ENCODE assay signal across 11 cellular contexts in the genomic region with DNA sequence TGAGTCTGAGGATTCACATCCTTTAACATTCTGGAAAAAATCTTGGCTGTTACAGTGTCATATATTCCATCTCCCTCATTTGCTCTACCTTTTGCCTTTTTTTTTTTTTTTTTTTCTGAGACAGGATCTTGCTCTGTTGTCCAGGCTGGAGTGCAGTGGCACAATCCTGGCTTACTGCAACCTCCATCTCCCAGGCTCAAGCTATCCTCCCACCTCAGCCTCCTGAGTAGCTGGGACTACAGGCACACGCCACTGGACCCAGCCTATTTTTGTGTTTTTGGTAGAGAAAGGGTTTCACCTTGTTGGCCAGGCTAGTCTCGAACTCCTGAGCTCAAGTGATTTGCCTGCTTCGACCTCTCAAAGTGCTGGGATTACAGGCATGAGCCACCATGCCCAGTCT. TPM values are rescaled to one million over a fixed set of nuclear protein-coding genes. Genes with fewer than 3 reads are reported as not detected.
DNase-seq lines count a peak whose midpoint lies in the region; ATAC-seq and TF ChIP-seq lines count a peak whose summit lies in the region.
"Not testable (repeated sequence)": the region's sequence is repeated elsewhere in the genome, so short reads cannot be mapped to it uniquely, and the experiment has no call there.
"Had no signal": no experiment of that assay in that cellular context is flagged by ENCODE, and none has a peak within 500 bp of the region (broad histone marks: within the 10 kb centered on the region; RNA-seq: fewer than 3 reads in every experiment).

No MANE protein-coding gene starts in this region.

- H3K4me3 ChIP-seq in CD8-positive, alpha-beta memory T cell (ENCODE audit: low read length), result not testable (repeated sequence)

- not testable (repeated sequence) for H3K9me3 ChIP-seq in CD8-positive, alpha-beta memory T cell (ENCODE audit: low read length)

- not testable (repeated sequence) for H3K27me3 ChIP-seq in CD8-positive, alpha-beta memory T cell (ENCODE audit: insufficient read depth, low read length, poor library complexity, severe bottlenecking)

- peaks cover 37% of the 10 kb centered on the region for H3K4me1 ChIP-seq in CD8-positive, alpha-beta memory T cell (ENCODE audit: insufficient read depth, low read length)

- CTCF ChIA-PET in CD8-positive, alpha-beta memory T cell (lab: Charles Lee), result not testable (repeated sequence)
- CTCF ChIA-PET in activated CD8-positive, alpha-beta T cell treated with anti-CD3 and anti-CD28 coated beads for 36 hours (lab: Charles Lee), result interaction anchor here (0.6 kb wide), 1 partner anchor 8 kb away, joined by 3 read pairs; no protein-coding TSS in a partner anchor

- DNase-seq in CD8-positive, alpha-beta memory T cell; activated CD8-positive, alpha-beta T cell treated with anti-CD3 and anti-CD28 coated beads for 36 hours; activated naive CD8-positive, alpha-beta T cell treated with anti-CD3 and anti-CD28 coated beads, Interleukin-2, amount 10 ng/mL, durations not matched to agents 7 days and 5 days; effector memory CD8-positive, alpha-beta T cell; natural killer cell: not testable (repeated sequence)

- H3K9me3 Mint-ChIP-seq in CD8-positive, alpha-beta memory T cell; activated CD8-positive, alpha-beta T cell treated with anti-CD3 and anti-CD28 coated beads for 36 hours; activated naive CD8-positive, alpha-beta T cell treated with anti-CD3 and anti-CD28 coated beads, Interleukin-2, amount 10 ng/mL, durations not matched to agents 7 days and 5 days; effector memory CD8-positive, alpha-beta T cell; natural killer cell; stimulated activated naive CD8-positive, alpha-beta T cell treated with anti-CD3 and anti-CD28 coated beads, Interleukin-15, Interleukin-2, amounts not matched to agents 100 ng/mL and 50 ng/mL, for 24 hours: not testable (repeated sequence)

- H3K4me1 Mint-ChIP-seq in CD8-positive, alpha-beta memory T cell, result peaks cover 77 to 89% (median 83%) of the 10 kb centered on the region in 3 donors
- peaks cover 80% of the 10 kb centered on the region for H3K4me1 Mint-ChIP-seq in activated CD8-positive, alpha-beta T cell treated with anti-CD3 and anti-CD28 coated beads for 36 hours (ENCODE audit: low read depth)
- peaks cover 55% of the 10 kb centered on the region for H3K4me1 Mint-ChIP-seq in activated naive CD8-positive, alpha-beta T cell treated with anti-CD3 and anti-CD28 coated beads, Interleukin-2, amount 10 ng/mL, durations not matched to agents 7 days and 5 days
- peaks cover 72 to 80% of the 10 kb centered on the region in 2 donors for H3K4me1 Mint-ChIP-seq in effector memory CD8-positive, alpha-beta T cell (ENCODE audit: low read depth in 2 of 2)
- peaks cover 91 to 93% of the 10 kb centered on the region in 2 donors for H3K4me1 Mint-ChIP-seq in natural killer cell
- peaks cover 77% of the 10 kb centered on the region for H3K4me1 Mint-ChIP-seq in stimulated activated naive CD8-positive, alpha-beta T cell treated with anti-CD3 and anti-CD28 coated beads, Interleukin-15, Interleukin-2, amounts not matched to agents 100 ng/mL and 50 ng/mL, for 24 hours (ENCODE audit: low read depth)

- POLR2A ChIA-PET in CD8-positive, alpha-beta memory T cell (lab: Charles Lee), result interaction anchor here (0.5 kb wide), 1 partner anchor 201 kb away, joined by 5 read pairs; no protein-coding TSS in a partner anchor
- POLR2A ChIA-PET in activated CD8-positive, alpha-beta T cell treated with anti-CD3 and anti-CD28 coated beads for 36 hours (lab: Charles Lee), result interaction anchor here (1.0 kb wide), 1 partner anchor 38 kb away, joined by 4 read pairs; no protein-coding TSS in a partner anchor
- POLR2A ChIA-PET in activated naive CD8-positive, alpha-beta T cell treated with anti-CD3 and anti-CD28 coated beads, Interleukin-2, amount 10 ng/mL, durations not matched to agents 7 days and 5 days (lab: Charles Lee), result interaction anchor here (0.6 to 2.6 kb wide), 3 partner anchors 11 to 229 kb away, joined by 3 to 15 read pairs (median 3); a partner anchor contains a TSS

- peak overlapping the region in 5 of 8 donors; percentile 8 to 97 (median 51) for H3K27ac Mint-ChIP-seq in CD8-positive, alpha-beta memory T cell
- H3K27ac Mint-ChIP-seq in activated CD8-positive, alpha-beta T cell treated with anti-CD3 and anti-CD28 coated beads for 36 hours, result peak overlapping the region; percentile 17
- H3K27ac Mint-ChIP-seq in activated naive CD8-positive, alpha-beta T cell treated with anti-CD3 and anti-CD28 coated beads, Interleukin-2, amount 10 ng/mL, durations not matched to agents 7 days and 5 days, result not testable (repeated sequence)
- H3K27ac Mint-ChIP-seq in effector memory CD8-positive, alpha-beta T cell, result peak overlapping the region; percentile 20 to 88
- peak overlapping the region; percentile 89 to 97 for H3K27ac Mint-ChIP-seq in natural killer cell
- H3K27ac Mint-ChIP-seq in stimulated activated naive CD8-positive, alpha-beta T cell treated with anti-CD3 and anti-CD28 coated beads, Interleukin-15, Interleukin-2, amounts not matched to agents 100 ng/mL and 50 ng/mL, for 24 hours, result peak overlapping the region; percentile 47

- H3K4me3 Mint-ChIP-seq in CD8-positive, alpha-beta memory T cell, result peak overlapping the region in 1 of 7 donors; percentile 1
- H3K4me3 Mint-ChIP-seq in activated CD8-positive, alpha-beta T cell treated with anti-CD3 and anti-CD28 coated beads for 36 hours; natural killer cell; stimulated activated naive CD8-positive, alpha-beta T cell treated with anti-CD3 and anti-CD28 coated beads, Interleukin-15, Interleukin-2, amounts not matched to agents 100 ng/mL and 50 ng/mL, for 24 hours: not testable (repeated sequence)
- peak overlapping the region; percentile 15 for H3K4me3 Mint-ChIP-seq in activated naive CD8-positive, alpha-beta T cell treated with anti-CD3 and anti-CD28 coated beads, Interleukin-2, amount 10 ng/mL, durations not matched to agents 7 days and 5 days
- peak overlapping the region; percentile 51 to 55 for H3K4me3 Mint-ChIP-seq in effector memory CD8-positive, alpha-beta T cell

- not testable (repeated sequence) for H3K27me3 Mint-ChIP-seq in CD8-positive, alpha-beta memory T cell; activated CD8-positive, alpha-beta T cell treated with anti-CD3 and anti-CD28 coated beads for 36 hours; activated naive CD8-positive, alpha-beta T cell treated with anti-CD3 and anti-CD28 coated beads, Interleukin-2, amount 10 ng/mL, durations not matched to agents 7 days and 5 days; effector memory CD8-positive, alpha-beta T cell; natural killer cell (ENCODE audit: low read depth in 2 of 2); stimulated activated naive CD8-positive, alpha-beta T cell treated with anti-CD3 and anti-CD28 coated beads, Interleukin-15, Interleukin-2, amounts not matched to agents 100 ng/mL and 50 ng/mL, for 24 hours

- H3K36me3 Mint-ChIP-seq in CD8-positive, alpha-beta memory T cell; activated CD8-positive, alpha-beta T cell treated with anti-CD3 and anti-CD28 coated beads for 36 hours (ENCODE audit: low read depth); activated naive CD8-positive, alpha-beta T cell treated with anti-CD3 and anti-CD28 coated beads, Interleukin-2, amount 10 ng/mL, durations not matched to agents 7 days and 5 days; natural killer cell; stimulated activated naive CD8-positive, alpha-beta T cell treated with anti-CD3 and anti-CD28 coated beads, Interleukin-15, Interleukin-2, amounts not matched to agents 100 ng/mL and 50 ng/mL, for 24 hours (ENCODE audit: low read depth): not testable (repeated sequence)
- peaks cover 16% of the 10 kb centered on the region for H3K36me3 Mint-ChIP-seq in effector memory CD8-positive, alpha-beta T cell (ENCODE audit: insufficient read depth)

- TF ChIP-seq CTCF in activated CD8-positive, alpha-beta T cell treated with anti-CD3 and anti-CD28 coated beads for 36 hours (IDR thresholded peaks at IDR 0.05); natural killer cell (IDR thresholded peaks at IDR 0.05): not testable (repeated sequence)

- not testable (repeated sequence) for H3K36me3 ChIP-seq in CD8-positive, alpha-beta memory T cell (ENCODE audit: insufficient read depth, low read length)

- ATAC-seq in activated CD8-positive, alpha-beta T cell treated with anti-CD3 and anti-CD28 coated beads for 36 hours; activated naive CD8-positive, alpha-beta T cell treated with anti-CD3 and anti-CD28 coated beads, Interleukin-2, amount 10 ng/mL, durations not matched to agents 7 days and 5 days (ENCODE audit: low read depth); effector memory CD8-positive, alpha-beta T cell (replicated peaks); natural killer cell: not testable (repeated sequence)

- H3K27ac ChIP-seq in CD8-positive, alpha-beta memory T cell (ENCODE audit: low read depth, low read length), result not testable (repeated sequence)

- intact Hi-C loops in activated CD8-positive, alpha-beta T cell treated with anti-CD3 and anti-CD28 coated beads for 36 hours (cut with micrococcal nuclease), result loop anchor here (10.0 kb wide), 1 partner anchor 60 kb away; no protein-coding TSS in a partner anchor
- intact Hi-C loops in natural killer cell (cut with micrococcal nuclease), result loop anchor here (10.0 kb wide), 1 partner anchor 450 kb away; no protein-coding TSS in a partner anchor

RNA-seq across cellular contexts. Expression of a gene that starts 11.8 kb away (rescaled TPM):
- total RNA-seq in CD8-positive, alpha-beta memory T cell, result 10 to 100 TPM; 94.8 to 95.7 TPM
- polyA plus RNA-seq in CD8-positive, alpha-beta memory T cell, result 762 TPM
- total RNA-seq in activated CD8-positive, alpha-beta T cell treated with anti-CD3 and anti-CD28 coated beads for 36 hours, result 100 to 1,000 TPM; 107 to 113 TPM
- total RNA-seq in activated naive CD8-positive, alpha-beta T cell treated with anti-CD3 and anti-CD28 coated beads, Interleukin-2, amount 10 ng/mL, durations not matched to agents 7 days and 5 days, result 100 to 1,000 TPM; 165 to 170 TPM
- total RNA-seq in natural killer cell, result 1,000 to 10,000 TPM; 1,641 to 2,133 (median 1,982) TPM
- total RNA-seq: HFFc6 had no signal
- polyA plus RNA-seq: A549 had no signal

RNA-seq across cellular contexts. Expression of a gene that starts 57.9 kb away (rescaled TPM):
- not detected for total RNA-seq in CD8-positive, alpha-beta memory T cell
- 0.06 TPM for polyA plus RNA-seq in CD8-positive, alpha-beta memory T cell
- total RNA-seq in activated CD8-positive, alpha-beta T cell treated with anti-CD3 and anti-CD28 coated beads for 36 hours, result under 1 TPM; 0.16 to 0.25 TPM
- total RNA-seq in activated naive CD8-positive, alpha-beta T cell treated with anti-CD3 and anti-CD28 coated beads, Interleukin-2, amount 10 ng/mL, durations not matched to agents 7 days and 5 days, result not detected
- 1 to 10 TPM in 2 of 3 donors, under 1 TPM in 1; 0.70 to 1.5 (median 1.1) TPM for total RNA-seq in natural killer cell
- total RNA-seq: Caco-2; CD4-positive, alpha-beta T cell had no signal
- polyA plus RNA-seq: CD14-positive monocyte had no signal

Comparison
In these comparisons a context has a peak if more than half of its experiments do, and no peak if none do; other contexts are left out.
1. RNA of a gene that starts 11.8 kb away (total RNA-seq): 1,641 to 2,133 TPM in natural killer cell; 165 to 170 TPM in activated naive CD8-positive, alpha-beta T cell treated with anti-CD3 and anti-CD28 coated beads, Interleukin-2, amount 10 ng/mL, durations not matched to agents 7 days and 5 days, 107 to 113 TPM in activated CD8-positive, alpha-beta T cell treated with anti-CD3 and anti-CD28 coated beads for 36 hours and 94.8 to 95.7 TPM in CD8-positive, alpha-beta memory T cell; every median in the first group is over 4 times any median in the second.